26 cellular contexts compared by ENCODE assay signal in the genomic region with DNA sequence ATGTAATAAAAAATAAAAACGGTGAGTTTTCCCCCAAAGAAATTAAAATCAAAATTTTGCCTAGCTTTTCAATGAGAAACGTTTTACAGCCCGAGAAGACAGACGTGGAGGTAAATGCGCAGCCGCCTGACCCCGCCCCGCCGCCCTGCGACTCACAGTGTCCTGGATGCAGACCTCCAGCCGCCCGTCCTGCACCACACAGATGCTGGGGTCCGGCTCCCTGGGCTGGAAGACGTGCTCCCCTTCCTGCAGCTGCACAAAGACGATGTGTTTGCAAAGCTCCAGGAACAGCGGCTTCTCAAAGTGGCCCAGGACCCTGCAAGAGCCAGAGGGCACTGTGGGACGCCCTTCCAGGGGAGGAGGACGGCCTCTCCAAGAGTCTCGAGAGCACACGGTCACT.
"Had no signal": no experiment of that assay in that cellular context is flagged by ENCODE, and none has a peak within 500 bp of the region (broad histone marks: within the 10 kb centered on the region; RNA-seq: fewer than 3 reads in every experiment).

No MANE protein-coding gene starts in this region.

- H3K9me3 Mint-ChIP-seq: dendritic cell treated with granulocyte-macrophage colony-stimulating factor and Interleukin-4, amounts not matched to agents 40 ng/mL and 50 ng/mL, for 4 days; effector memory CD8-positive, alpha-beta T cell; immature natural killer cell had no signal

- H3K27ac ChIP-seq: epithelial cell of prostate, esophagus squamous epithelium, gastrocnemius medialis, heart right ventricle, left lung, lower lobe of right lung had no signal

- H3K27me3 ChIP-seq: esophagus squamous epithelium, gastrocnemius medialis, heart right ventricle, left lung had no signal

- FAIRE-seq: colon, endometrium had no signal

- H3K27me3 Mint-ChIP-seq: dendritic cell treated with granulocyte-macrophage colony-stimulating factor and Interleukin-4, amounts not matched to agents 40 ng/mL and 50 ng/mL, for 4 days had no signal

- H3K9me3 ChIP-seq: esophagus squamous epithelium, gastrocnemius medialis, left lung, lower lobe of right lung had no signal

- H3K27ac Mint-ChIP-seq: dendritic cell treated with granulocyte-macrophage colony-stimulating factor and Interleukin-4, amounts not matched to agents 40 ng/mL and 50 ng/mL, for 4 days; effector memory CD8-positive, alpha-beta T cell; endodermal cell; immature natural killer cell; mesothelial cell of epicardium had no signal

- H3K36me3 Mint-ChIP-seq: immature natural killer cell had no signal

- DNase-seq: cortex of kidney; effector CD8-positive, alpha-beta T cell; effector memory CD8-positive, alpha-beta T cell; endodermal cell; erythroblast; esophagus squamous epithelium; foreskin melanocyte; gastrocnemius medialis; glutamatergic neuron; head of caudate nucleus; heart right ventricle; hippocampal formation; immature natural killer cell; islet precursor cell; left cardiac atrium; left lung; left ventricle myocardium superior; lower lobe of right lung; mesenchymal stem cell; mucosa of descending colon had no signal

- H3K4me3 ChIP-seq: esophagus squamous epithelium, gastrocnemius medialis, heart right ventricle, left lung, lower lobe of right lung, mucosa of descending colon had no signal

- H3K4me3 Mint-ChIP-seq: dendritic cell treated with granulocyte-macrophage colony-stimulating factor and Interleukin-4, amounts not matched to agents 40 ng/mL and 50 ng/mL, for 4 days; effector memory CD8-positive, alpha-beta T cell; endodermal cell; immature natural killer cell; mesothelial cell of epicardium had no signal

- ATAC-seq: effector memory CD8-positive, alpha-beta T cell; esophagus mucosa; gastrocnemius medialis; heart right ventricle; left cardiac atrium; left lung; left ventricle myocardium superior; lower lobe of right lung; mucosa of descending colon had no signal

- H3K4me1 Mint-ChIP-seq: endodermal cell, mesothelial cell of epicardium had no signal

- H3K4me1 ChIP-seq: left lung, lower lobe of right lung had no signal
